In genomic region chr1:86429830-86430229, GRCh38 we compare ENCODE assay signal across 8 cellular contexts. TPM values are rescaled to one million over a fixed set of nuclear protein-coding genes. Genes with fewer than 3 reads are reported as not detected.
DNase-seq lines count a peak whose midpoint lies in the region; TF ChIP-seq lines count a peak whose summit lies in the region.

No MANE protein-coding gene starts in this region.

- H3K9ac ChIP-seq in subcutaneous abdominal adipose tissue (ENCODE audit: low read length in 5 of 5): peak overlapping the region in 2 of 5 donors; percentile 30 to 49

- no peaks in the 10 kb centered on the region for H3K27me3 ChIP-seq in right atrium auricular region
- no peaks in the 10 kb centered on the region for H3K27me3 ChIP-seq in subcutaneous abdominal adipose tissue (ENCODE audit: control insufficient read depth in 5 of 5, insufficient read depth in 4 of 5, low read length in 5 of 5)

- no peak overlapping the region for H3K4me3 ChIP-seq in right atrium auricular region
- no peak overlapping the region for H3K4me3 ChIP-seq in subcutaneous abdominal adipose tissue (ENCODE audit: low read depth in 1 of 5, low read length in 5 of 5)

- peak; percentile 96 for DNase-seq in HT1080 (ENCODE audit: low read depth)
- DNase-seq in UCSD-AML1 (lab: John Stamatoyannopoulos, UW; ENCODE audit: unreplicated experiment): peak; percentile 48
- peak; percentile 68 for DNase-seq in right atrium auricular region (ENCODE audit: low spot score)
- no peak for DNase-seq in stimulated activated CD4-positive, alpha-beta T cell treated with anti-CD3 and anti-CD28 coated beads, Interleukin-4, amount 100 ng/mL, for 24 hours
- no peak for DNase-seq in iPS-NIHi7 (ENCODE audit: extremely low spot score)
- DNase-seq in GM13976 (ENCODE audit: low spot score): no peak
- no peak for DNase-seq in NCI-H2227 (lab: John Stamatoyannopoulos, UW; ENCODE audit: unreplicated experiment)

- in situ Hi-C loops in GM13976 (cut with MboI; ENCODE audit: low sequenced_read_pairs, unreplicated experiment): no loop called here

- H3K36me3 ChIP-seq in right atrium auricular region (no peaks in the 10 kb centered on the region), subcutaneous abdominal adipose tissue (ENCODE audit: control insufficient read depth in 5 of 5, insufficient read depth in 5 of 5, low read length in 5 of 5) (no peaks in the 10 kb centered on the region)

- H3K4me1 ChIP-seq in right atrium auricular region: peaks cover 0 to 13% of the 10 kb centered on the region in 2 donors
- H3K4me1 ChIP-seq in subcutaneous abdominal adipose tissue (ENCODE audit: control insufficient read depth in 5 of 5, insufficient read depth in 5 of 5, low read length in 5 of 5): peaks cover 0 to 15% (median 11%) of the 10 kb centered on the region in 5 donors

- H3K9me3 ChIP-seq in right atrium auricular region (no peaks in the 10 kb centered on the region), subcutaneous abdominal adipose tissue (ENCODE audit: control insufficient read depth in 5 of 5, low read length in 5 of 5) (no peaks in the 10 kb centered on the region)

- TF ChIP-seq CTCF in right atrium auricular region (IDR thresholded peaks at IDR 0.05) (no peak), GM13976 (IDR thresholded peaks at IDR 0.05; ENCODE audit: borderline replicate concordance, control extremely low read depth, extremely low read depth, insufficient read depth, missing control alignments) (no peak)

- H3K27ac ChIP-seq in right atrium auricular region (peak overlapping the region; percentile 42 to 57), subcutaneous abdominal adipose tissue (ENCODE audit: low read depth, low read length) (peak overlapping the region; percentile 80)

RNA-seq across cellular contexts. Expression of gene CLCA2, which starts 5.9 kb away (rescaled TPM):
- 0.07 and 0.26 TPM in 2 replicates for total RNA-seq in HT1080 (2014; rRNA removed; shearing (Covaris generic))
- 0.08 and 0.31 TPM in 2 replicates for polyA plus RNA-seq in HT1080 (2015; cell fraction: cytosol; rRNA removed)
- 0.93 and 1.2 TPM in 2 replicates for polyA plus RNA-seq in HT1080 (2015; cell fraction: nucleus; rRNA removed)
- not detected for total RNA-seq in right atrium auricular region

RNA-seq across cellular contexts. Expression of gene ODF2L, which starts 33.7 kb away (rescaled TPM):
- 6.2 and 10.1 TPM in 2 replicates for total RNA-seq in HT1080 (2014; rRNA removed; shearing (Covaris generic))
- polyA plus RNA-seq in HT1080 (2015; cell fraction: cytosol; rRNA removed): 6.5 and 7.9 TPM in 2 replicates
- 29.1 and 32.5 TPM in 2 replicates for polyA plus RNA-seq in HT1080 (2015; cell fraction: nucleus; rRNA removed)
- 1 to 10 TPM; 8.8 to 9.6 TPM for total RNA-seq in right atrium auricular region

RNA-seq across cellular contexts. Expression of gene CLCA1, which starts 38.9 kb away (rescaled TPM):
- not detected in 2 replicates for total RNA-seq in HT1080 (2014; rRNA removed; shearing (Covaris generic))
- not detected in 2 replicates for polyA plus RNA-seq in HT1080 (2015; cell fraction: cytosol; rRNA removed)
- not detected in 2 replicates for polyA plus RNA-seq in HT1080 (2015; cell fraction: nucleus; rRNA removed)
- total RNA-seq in right atrium auricular region: not detected

Comparison
In these comparisons a context has a peak if more than half of its experiments do, and no peak if none do; other contexts are left out.
1. DNase-seq: peak in HT1080 (single experiment), UCSD-AML1 (single experiment) and right atrium auricular region (single experiment); none in stimulated activated CD4-positive, alpha-beta T cell treated with anti-CD3 and anti-CD28 coated beads, Interleukin-4, amount 100 ng/mL, for 24 hours (single experiment), iPS-NIHi7 (single experiment), GM13976 (single experiment) and NCI-H2227 (single experiment).